14 cellular contexts compared by ENCODE assay signal in the genomic region with DNA sequence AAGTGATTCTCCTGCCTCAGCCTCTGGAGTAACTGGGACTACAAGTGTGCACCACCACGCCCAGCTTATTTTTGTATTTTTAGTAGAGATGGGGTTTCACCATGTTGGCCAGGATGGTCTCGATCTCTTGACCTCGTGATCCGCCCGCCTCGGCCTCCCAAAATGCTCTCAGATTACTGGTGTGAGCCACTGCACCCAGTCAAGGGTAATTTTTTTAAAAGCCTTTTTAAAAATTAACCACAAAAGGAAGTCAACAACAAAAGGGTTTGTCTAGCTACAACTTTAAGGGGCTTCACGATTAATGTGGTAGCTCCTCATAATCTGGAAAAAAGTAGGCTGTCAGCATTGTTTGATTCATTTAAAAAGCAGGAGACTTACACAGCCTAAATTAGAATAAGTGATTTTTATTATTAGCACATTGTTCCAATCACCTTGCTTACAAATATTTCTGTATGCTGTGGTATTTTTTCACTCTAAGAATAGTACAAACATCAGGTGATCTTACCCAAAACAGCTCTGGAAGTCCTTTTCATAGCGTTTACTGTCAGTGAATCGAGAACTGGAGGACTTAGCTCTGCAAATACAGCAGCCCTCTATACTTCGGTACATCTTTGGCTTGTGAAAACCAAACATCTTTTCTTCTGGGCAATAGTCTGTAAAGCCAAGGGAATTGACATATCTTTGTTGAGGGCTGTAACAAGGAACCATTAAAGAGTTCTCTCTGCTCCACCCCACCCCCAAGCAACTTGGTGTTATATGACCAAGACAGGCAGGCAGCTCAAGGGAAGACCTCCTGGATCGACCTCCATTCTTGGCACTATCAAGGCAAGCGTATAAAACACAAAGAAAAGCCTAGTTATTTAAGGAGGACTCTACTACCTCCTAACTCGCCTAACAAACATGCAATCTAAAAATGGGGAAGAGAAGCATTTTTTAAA. TPM values are rescaled to one million over a fixed set of nuclear protein-coding genes. Genes with fewer than 3 reads are reported as not detected.
A peak's percentile ranks its signal among the peaks of the same experiment; 100 is the strongest.
DNase-seq lines count a peak whose midpoint lies in the region; ATAC-seq and TF ChIP-seq lines count a peak whose summit lies in the region.
"Had no signal": no experiment of that assay in that cellular context is flagged by ENCODE, and none has a peak within 500 bp of the region (broad histone marks: within the 10 kb centered on the region; RNA-seq: fewer than 3 reads in every experiment).

No MANE protein-coding gene starts in this region.

- no peak for TF ChIP-seq CTCF in natural killer cell (IDR thresholded peaks at IDR 0.05)

- peak overlapping the region; percentile 12 to 58 for H3K27ac Mint-ChIP-seq in natural killer cell

- H3K9me3 Mint-ChIP-seq in natural killer cell: no peaks in the 10 kb centered on the region

- intact Hi-C loops in natural killer cell (cut with micrococcal nuclease): no loop called here

- DNase-seq in natural killer cell (no peak), UCSD-AML1 (lab: John Stamatoyannopoulos, UW; ENCODE audit: unreplicated experiment) (no peak), NCI-H2107 (lab: John Stamatoyannopoulos, UW) (no peak), cerebellar nuclear complex (lab: John Stamatoyannopoulos, UW) (no peak)
- DNase-seq: brain microvascular endothelial cell; EL; esophagus squamous epithelium; IMR-90; NCI-H2227 treated with DMSO at 0.1 percent for 48 hours; SHP77 treated with DMSO at 0.1 percent for 48 hours; stimulated activated CD4-positive, alpha-beta T cell treated with anti-CD3 and anti-CD28 coated beads, Interleukin-1b, Interleukin-23, amount 100 ng/mL, for 48 hours had no signal

- H3K4me1 Mint-ChIP-seq in natural killer cell: peaks cover 16 to 28% of the 10 kb centered on the region in 2 donors

- no peak overlapping the region for H3K4me3 Mint-ChIP-seq in natural killer cell

- peaks cover 6% of the 10 kb centered on the region for H3K36me3 Mint-ChIP-seq in natural killer cell

- ATAC-seq in GM18867 (IDR thresholded peaks at IDR 0.05; ENCODE audit: unreplicated experiment): peak; percentile 51
- ATAC-seq in GM21717 (IDR thresholded peaks at IDR 0.05; ENCODE audit: unreplicated experiment): peak; percentile 45
- ATAC-seq in HG03469 (IDR thresholded peaks at IDR 0.05; ENCODE audit: unreplicated experiment): peak; percentile 34
- no peak for ATAC-seq in natural killer cell

- no peaks in the 10 kb centered on the region for H3K27me3 Mint-ChIP-seq in natural killer cell (ENCODE audit: low read depth in 2 of 2)

RNA-seq across cellular contexts. Expression of gene SINHCAF, which starts 28.1 kb away (rescaled TPM):
- 10 to 100 TPM; 40.4 to 55.0 (median 41.0) TPM for total RNA-seq in natural killer cell

Comparison
In these comparisons a context has a peak if more than half of its experiments do, and no peak if none do; other contexts are left out.
1. ATAC-seq: peak in GM18867 (single experiment), GM21717 (single experiment) and HG03469 (single experiment); none in natural killer cell (0 of 3).